In genomic region chr13:24220086-24220703, GRCh38 we compare ENCODE assay signal across 8 cellular contexts. TPM values are rescaled to one million over a fixed set of nuclear protein-coding genes. Genes with fewer than 3 reads are reported as not detected.
A peak's percentile ranks its signal among the peaks of the same experiment; 100 is the strongest.
DNase-seq lines count a peak whose midpoint lies in the region; ATAC-seq and TF ChIP-seq lines count a peak whose summit lies in the region.

No MANE protein-coding gene starts in this region.

- TF ChIP-seq CTCF in GM10266 (IDR thresholded peaks at IDR 0.05; ENCODE audit: control insufficient read depth, insufficient read depth, low read depth, missing control alignments) (peak; percentile 84), neutrophil (IDR thresholded peaks at IDR 0.05) (peak; percentile 61)

- no peak for ATAC-seq in GM19023 (IDR thresholded peaks at IDR 0.05; ENCODE audit: unreplicated experiment)

- no peaks in the 10 kb centered on the region for H3K36me3 ChIP-seq in neutrophil

- no peaks in the 10 kb centered on the region for H3K9me3 ChIP-seq in neutrophil

- peak; percentile 68 for DNase-seq in A172 (ENCODE audit: low spot score)
- DNase-seq in GM10266 (ENCODE audit: extremely low spot score), result peak; percentile 74
- peak; percentile 70 for DNase-seq in HT1080 (ENCODE audit: low read depth)
- peak; percentile 55 to 79 for DNase-seq in NOMO-1 (lab: John Stamatoyannopoulos, UW; ENCODE audit: unreplicated experiment in 2 of 2)
- peak; percentile 39 to 51 for DNase-seq in activated T-cell treated with anti-CD3 and anti-CD28 coated beads, Interleukin-2, amount 50 U/mL, for 48 hours
- DNase-seq in fibroblast of the conjunctiva (ENCODE audit: low read depth), result peak; percentile 79

- no peak overlapping the region for H3K4me3 ChIP-seq in neutrophil (ENCODE audit: low read depth in 1 of 2, low read length in 1 of 2)

- peaks cover 19% of the 10 kb centered on the region in 2 experiments for H3K4me1 ChIP-seq in neutrophil (ENCODE audit: control insufficient read depth in 1 of 2, insufficient read depth in 1 of 2, low read depth in 1 of 2, low read length in 1 of 2)

- no peak overlapping the region for H3K27ac ChIP-seq in neutrophil

- H3K27me3 ChIP-seq in neutrophil, result no peaks in the 10 kb centered on the region

RNA-seq across cellular contexts. Expression of gene SPATA13, which starts 59.7 kb away (rescaled TPM):
- 3.4 and 4.8 TPM in 2 replicates for total RNA-seq in A172 (2014; rRNA removed; shearing (Covaris generic))
- 4.6 and 7.7 TPM in 2 replicates for total RNA-seq in HT1080 (2014; rRNA removed; shearing (Covaris generic))
- 1.6 and 2.5 TPM in 2 replicates for polyA plus RNA-seq in HT1080 (2015; cell fraction: cytosol; rRNA removed)
- 5.6 and 19.6 TPM in 2 replicates for polyA plus RNA-seq in HT1080 (2015; cell fraction: nucleus; rRNA removed)
